In genomic region chr13:71030789-71031188, GRCh38 we compare ENCODE assay signal across 1 cellular context.
A peak's percentile ranks its signal among the peaks of the same experiment; 100 is the strongest.
TF ChIP-seq lines count a peak whose summit lies in the region.

No MANE protein-coding gene starts in this region.

TF ChIP-seq in HepG2, 621 proteins besides CTCF, POLR2A, EP300 and RAD21 (continued from another document and continues in another):
- no peak for TF ChIP-seq CENPBD1 (CRISPR knock-in tag; IDR thresholded peaks at IDR 0.05; ENCODE audit: borderline replicate concordance, low read depth)
- no peak for TF ChIP-seq HIC2 (CRISPR knock-in tag; IDR thresholded peaks at IDR 0.05; ENCODE audit: low read depth)
- no peak for TF ChIP-seq HMGA1 (CRISPR knock-in tag; conservative IDR thresholded peaks at IDR 0.05)
- TF ChIP-seq ZNF724P (CRISPR knock-in tag; IDR thresholded peaks at IDR 0.05; ENCODE audit: borderline replicate concordance): no peak
- TF ChIP-seq FOSL2 (CRISPR knock-in tag; IDR thresholded peaks at IDR 0.05): no peak
- TF ChIP-seq MTF2 (CRISPR knock-in tag; IDR thresholded peaks at IDR 0.05; ENCODE audit: borderline replicate concordance): no peak
- no peak for TF ChIP-seq CBX2 (IDR thresholded peaks at IDR 0.05; ENCODE audit: low read depth, low read length)
- TF ChIP-seq CBX2 (CRISPR knock-in tag; IDR thresholded peaks at IDR 0.05; ENCODE audit: low read depth): no peak
- TF ChIP-seq ZNF407 (CRISPR knock-in tag; IDR thresholded peaks at IDR 0.05; ENCODE audit: not compliant biosample characterization): no peak
- TF ChIP-seq U2AF1 (optimal IDR thresholded peaks at IDR 0.05; ENCODE audit: low read depth, low read length): no peak
- no peak for TF ChIP-seq ZFYVE20 (CRISPR knock-in tag; IDR thresholded peaks at IDR 0.05; ENCODE audit: borderline replicate concordance, low read depth)
- no peak for TF ChIP-seq SRY (CRISPR knock-in tag; IDR thresholded peaks at IDR 0.05)
- TF ChIP-seq ZIK1 (CRISPR knock-in tag; IDR thresholded peaks at IDR 0.05; ENCODE audit: borderline replicate concordance, low read depth): no peak
- no peak for TF ChIP-seq NR1H2 (CRISPR knock-in tag; IDR thresholded peaks at IDR 0.05; ENCODE audit: borderline replicate concordance, low read depth)
- TF ChIP-seq ARNT2 (CRISPR knock-in tag; IDR thresholded peaks at IDR 0.05; ENCODE audit: low read depth): no peak
- TF ChIP-seq ZNF264 (CRISPR knock-in tag; IDR thresholded peaks at IDR 0.05): 0 out of 2 replicates have a peak, but pooled peaks have one; percentile 34
- TF ChIP-seq ZMYM2 (CRISPR knock-in tag; IDR thresholded peaks at IDR 0.05): no peak
- TF ChIP-seq SATB2 (CRISPR knock-in tag; IDR thresholded peaks at IDR 0.05): no peak
- TF ChIP-seq ATF4 (CRISPR knock-in tag; IDR thresholded peaks at IDR 0.05): no peak
- no peak for TF ChIP-seq ZNF18 (CRISPR knock-in tag; IDR thresholded peaks at IDR 0.05; ENCODE audit: insufficient replicate concordance)
- no peak for TF ChIP-seq ZNF577 (CRISPR knock-in tag; IDR thresholded peaks at IDR 0.05; ENCODE audit: borderline replicate concordance, low read depth)
- no peak for TF ChIP-seq FUBP1 (CRISPR knock-in tag; IDR thresholded peaks at IDR 0.05; ENCODE audit: borderline replicate concordance)
- TF ChIP-seq SNAPC2 (CRISPR knock-in tag; IDR thresholded peaks at IDR 0.05): no peak
- TF ChIP-seq ZNF138 (CRISPR knock-in tag; IDR thresholded peaks at IDR 0.05; ENCODE audit: low read depth): no peak
- TF ChIP-seq BRD4 (CRISPR knock-in tag; IDR thresholded peaks at IDR 0.05): no peak
- no peak for TF ChIP-seq ZNF280D (CRISPR knock-in tag; IDR thresholded peaks at IDR 0.05)
- no peak for TF ChIP-seq GATAD1 (CRISPR knock-in tag; IDR thresholded peaks at IDR 0.05)
- no peak for TF ChIP-seq ZNF574 (CRISPR knock-in tag; IDR thresholded peaks at IDR 0.05)
- TF ChIP-seq THAP11 (CRISPR knock-in tag; IDR thresholded peaks at IDR 0.05): no peak
- TF ChIP-seq JDP2 (CRISPR knock-in tag; IDR thresholded peaks at IDR 0.05; ENCODE audit: borderline replicate concordance): no peak
- no peak for TF ChIP-seq SMYD3 (CRISPR knock-in tag; IDR thresholded peaks at IDR 0.05)
- no peak for TF ChIP-seq EED (CRISPR knock-in tag; IDR thresholded peaks at IDR 0.05)
- no peak for TF ChIP-seq MEF2D (CRISPR knock-in tag; IDR thresholded peaks at IDR 0.05)
- TF ChIP-seq ZFP91 (CRISPR knock-in tag; IDR thresholded peaks at IDR 0.05; ENCODE audit: borderline replicate concordance): no peak
- TF ChIP-seq ZBTB20 (CRISPR knock-in tag; IDR thresholded peaks at IDR 0.05; ENCODE audit: borderline replicate concordance, low read depth): peak; percentile 43; the same call in 1 of the 2 replicates
- no peak for TF ChIP-seq TBX3 (IDR thresholded peaks at IDR 0.05; ENCODE audit: borderline replicate concordance)
- no peak for TF ChIP-seq ZNF788 (CRISPR knock-in tag; IDR thresholded peaks at IDR 0.05; ENCODE audit: borderline replicate concordance)
